Comparison of ENCODE assay signal across 1 cellular context in the genomic region with DNA sequence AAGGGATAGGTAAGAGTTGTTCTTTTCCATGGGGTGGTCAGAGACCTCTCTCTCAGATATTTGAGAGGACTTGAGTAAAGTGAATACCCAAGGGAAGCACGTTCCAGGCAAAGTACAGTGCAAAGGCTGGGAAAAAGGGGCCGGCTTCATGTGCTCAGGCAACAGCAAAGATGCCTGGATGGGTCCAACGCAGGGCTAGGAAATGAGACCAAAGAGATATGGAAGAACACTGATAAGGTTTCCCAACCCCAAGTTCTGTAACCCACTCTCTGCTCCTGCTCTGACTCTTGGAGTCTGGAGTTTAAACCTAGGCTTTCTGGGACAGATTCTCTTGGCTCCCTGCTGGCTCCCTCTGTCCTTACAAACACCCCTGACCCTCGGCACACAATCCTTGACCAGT.
TF ChIP-seq lines count a peak whose summit lies in the region.

No MANE protein-coding gene starts in this region.

TF ChIP-seq in H1, 55 proteins besides CTCF, POLR2A, EP300 and RAD21:
- no peak for TF ChIP-seq ASH2L (IDR thresholded peaks at IDR 0.05; ENCODE audit: low read length)
- no peak for TF ChIP-seq CHD2 (IDR thresholded peaks at IDR 0.05; ENCODE audit: low read length)
- no peak for TF ChIP-seq CHD7 (IDR thresholded peaks at IDR 0.05; ENCODE audit: insufficient replicate concordance, low read length)
- no peak for TF ChIP-seq TAF7 (optimal IDR thresholded peaks at IDR 0.05; ENCODE audit: borderline replicate concordance, low read depth, low read length)
- TF ChIP-seq ATF3 (IDR thresholded peaks at IDR 0.05; ENCODE audit: insufficient read depth, low read depth, low read length) = no peak
